ENCODE assay signal across 8 cellular contexts in genomic region chr1:156601892-156602291, GRCh38. TPM values are rescaled to one million over a fixed set of nuclear protein-coding genes. Genes with fewer than 3 reads are reported as not detected.
DNase-seq lines count a peak whose midpoint lies in the region; ATAC-seq and TF ChIP-seq lines count a peak whose summit lies in the region.

No MANE protein-coding gene starts in this region.

- peak overlapping the region; percentile 98; the same call in 1 of the 2 replicates for H3K9ac ChIP-seq in iPS-20b (ENCODE audit: low read depth, low read length)

- TF ChIP-seq CTCF in testis (IDR thresholded peaks at IDR 0.05) = no peak

- H3K4me1 ChIP-seq in iPS-20b (ENCODE audit: insufficient read depth, low read length) (0 out of 2 replicates have a peak, but pooled peaks cover 3% of the 10 kb centered on the region), testis (peaks cover 7% of the 10 kb centered on the region)

- peaks cover 24% of the 10 kb centered on the region for H3K36me3 ChIP-seq in iPS-20b (ENCODE audit: insufficient read depth, low read depth, low read length)
- H3K36me3 ChIP-seq in testis (ENCODE audit: low read depth, missing control alignments) = no peaks in the 10 kb centered on the region

- H3K9me3 Mint-ChIP-seq in activated naive CD4-positive, alpha-beta T cell treated with anti-CD3 and anti-CD28 coated beads for 36 hours = no peaks in the 10 kb centered on the region
- no peaks in the 10 kb centered on the region for H3K9me3 Mint-ChIP-seq in activated CD4-positive, alpha-beta memory T cell treated with anti-CD3 and anti-CD28 coated beads for 36 hours

- no peak for TF ChIP-seq POLR2A in testis (IDR thresholded peaks at IDR 0.05)

- H3K27ac ChIP-seq in iPS-20b (ENCODE audit: low read length) (peak overlapping the region; percentile 16), testis (peak overlapping the region; percentile 65 to 83)

- 46 to 49% methylated on average over 12 of the region's 12 CpGs for WGBS in testis, 2 donors

- no peaks in the 10 kb centered on the region for H3K27me3 Mint-ChIP-seq in activated naive CD4-positive, alpha-beta T cell treated with anti-CD3 and anti-CD28 coated beads for 36 hours (ENCODE audit: low read depth)
- H3K27me3 Mint-ChIP-seq in activated CD4-positive, alpha-beta memory T cell treated with anti-CD3 and anti-CD28 coated beads for 36 hours = no peaks in the 10 kb centered on the region

- H3K36me3 Mint-ChIP-seq in activated naive CD4-positive, alpha-beta T cell treated with anti-CD3 and anti-CD28 coated beads for 36 hours (ENCODE audit: low read depth) = peaks cover 22% of the 10 kb centered on the region
- peaks cover 18% of the 10 kb centered on the region for H3K36me3 Mint-ChIP-seq in activated CD4-positive, alpha-beta memory T cell treated with anti-CD3 and anti-CD28 coated beads for 36 hours

- H3K9me3 ChIP-seq in iPS-20b (ENCODE audit: insufficient read depth, low read depth, low read length) = no peaks in the 10 kb centered on the region
- H3K9me3 ChIP-seq in testis = no peaks in the 10 kb centered on the region

- ATAC-seq in GM21515 (IDR thresholded peaks at IDR 0.05; ENCODE audit: unreplicated experiment) = no peak
- ATAC-seq in HG03196 (IDR thresholded peaks at IDR 0.05; ENCODE audit: unreplicated experiment) = no peak

- H3K27me3 ChIP-seq in iPS-20b (ENCODE audit: insufficient read depth, low read length) (no peaks in the 10 kb centered on the region), testis (no peaks in the 10 kb centered on the region)

- CTCF ChIA-PET in activated naive CD4-positive, alpha-beta T cell treated with anti-CD3 and anti-CD28 coated beads for 36 hours (lab: Charles Lee) = interaction anchor here (0.6 to 1.5 kb wide), 8 partner anchors 10 to 76 kb away, joined by 4 to 8 read pairs (median 4); partner anchors contain the start of gene NAXE
- CTCF ChIA-PET in activated CD4-positive, alpha-beta memory T cell treated with anti-CD3 and anti-CD28 coated beads for 36 hours (lab: Charles Lee) = interaction anchor here (0.6 to 2.0 kb wide), 7 partner anchors 9 to 267 kb away, joined by 3 to 10 read pairs (median 3); partner anchors contain the start of gene MEF2D

- no peak for DNase-seq in activated naive CD4-positive, alpha-beta T cell treated with anti-CD3 and anti-CD28 coated beads for 36 hours
- DNase-seq in activated naive CD4-positive, alpha-beta T cell treated with Interleukin-2 at 50 U/mL for 16 hours = no peak
- no peak for DNase-seq in activated CD4-positive, alpha-beta memory T cell treated with anti-CD3 and anti-CD28 coated beads for 36 hours
- no peak for DNase-seq in testis
- DNase-seq in T-helper 9 cell = no peak

- H3K4me3 ChIP-seq in iPS-20b (ENCODE audit: low read length) (peak overlapping the region; percentile 100), testis (peak overlapping the region; percentile 62 to 81)

- intact Hi-C loops in activated naive CD4-positive, alpha-beta T cell treated with anti-CD3 and anti-CD28 coated beads for 36 hours (cut with micrococcal nuclease) = loop anchor here (1.0 to 2.0 kb wide), 6 partner anchors 11 to 146 kb away; partner anchors contain the start of genes MEF2D and NAXE
- intact Hi-C loops in activated CD4-positive, alpha-beta memory T cell treated with anti-CD3 and anti-CD28 coated beads for 36 hours (cut with micrococcal nuclease) = loop anchor here (1.0 to 5.0 kb wide), 3 partner anchors 11 to 145 kb away; partner anchors contain the start of genes MEF2D and NAXE
- intact Hi-C loops in testis (cut with DNase I; ENCODE audit: low total_unique reads) = loop anchor here (5.0 to 10.0 kb wide), 2 partner anchors 95 to 147 kb away; no protein-coding TSS in a partner anchor

- H3K27ac Mint-ChIP-seq in activated naive CD4-positive, alpha-beta T cell treated with anti-CD3 and anti-CD28 coated beads for 36 hours = peak overlapping the region; percentile 97
- H3K27ac Mint-ChIP-seq in activated CD4-positive, alpha-beta memory T cell treated with anti-CD3 and anti-CD28 coated beads for 36 hours = peak overlapping the region; percentile 95

- H3K4me3 Mint-ChIP-seq in activated naive CD4-positive, alpha-beta T cell treated with anti-CD3 and anti-CD28 coated beads for 36 hours = peak overlapping the region; percentile 91
- H3K4me3 Mint-ChIP-seq in activated CD4-positive, alpha-beta memory T cell treated with anti-CD3 and anti-CD28 coated beads for 36 hours = peak overlapping the region; percentile 94

- peaks cover 45% of the 10 kb centered on the region for H3K4me1 Mint-ChIP-seq in activated naive CD4-positive, alpha-beta T cell treated with anti-CD3 and anti-CD28 coated beads for 36 hours (ENCODE audit: low read depth)
- peaks cover 38% of the 10 kb centered on the region for H3K4me1 Mint-ChIP-seq in activated CD4-positive, alpha-beta memory T cell treated with anti-CD3 and anti-CD28 coated beads for 36 hours (ENCODE audit: low read depth)

- POLR2A ChIA-PET in activated CD4-positive, alpha-beta memory T cell treated with anti-CD3 and anti-CD28 coated beads for 36 hours (lab: Charles Lee) = interaction anchor here (0.6 to 2.2 kb wide), 5 partner anchors 10 to 145 kb away, joined by 3 to 19 read pairs (median 4); partner anchors contain the start of gene NAXE

RNA-seq across cellular contexts. Expression of gene GPATCH4, which starts 0.6 kb away (rescaled TPM):
- total RNA-seq in activated naive CD4-positive, alpha-beta T cell treated with anti-CD3 and anti-CD28 coated beads for 36 hours = 10 to 100 TPM; 37.5 to 38.3 TPM
- 10 to 100 TPM; 40.2 to 43.2 TPM for total RNA-seq in activated CD4-positive, alpha-beta memory T cell treated with anti-CD3 and anti-CD28 coated beads for 36 hours
- 10 to 100 TPM; 21.6 to 26.7 TPM for total RNA-seq in testis
- 18.5 TPM for polyA plus RNA-seq in testis (ENCODE audit: insufficient read depth, low read depth, low replicate concordance)

RNA-seq across cellular contexts. Expression of gene NAXE, which starts 10.3 kb away (rescaled TPM):
- total RNA-seq in activated naive CD4-positive, alpha-beta T cell treated with anti-CD3 and anti-CD28 coated beads for 36 hours = 10 to 100 TPM; 77.4 to 84.6 TPM
- total RNA-seq in activated CD4-positive, alpha-beta memory T cell treated with anti-CD3 and anti-CD28 coated beads for 36 hours = 10 to 100 TPM; 73.6 to 76.7 TPM
- 100 to 1,000 TPM; 142 to 200 TPM for total RNA-seq in testis
- 110 TPM for polyA plus RNA-seq in testis (ENCODE audit: insufficient read depth, low read depth, low replicate concordance)

RNA-seq across cellular contexts. Expression of gene HAPLN2, which starts 17.3 kb away (rescaled TPM):
- total RNA-seq in activated naive CD4-positive, alpha-beta T cell treated with anti-CD3 and anti-CD28 coated beads for 36 hours = under 1 TPM; 0.40 to 0.55 TPM
- total RNA-seq in activated CD4-positive, alpha-beta memory T cell treated with anti-CD3 and anti-CD28 coated beads for 36 hours = under 1 TPM; 0.21 to 0.34 TPM
- 1 to 10 TPM; 5.5 to 6.0 TPM for total RNA-seq in testis
- 1.5 TPM for polyA plus RNA-seq in testis (ENCODE audit: insufficient read depth, low read depth, low replicate concordance)

RNA-seq across cellular contexts. Expression of gene TTC24, which starts 22.4 kb away (rescaled TPM):
- total RNA-seq in activated naive CD4-positive, alpha-beta T cell treated with anti-CD3 and anti-CD28 coated beads for 36 hours = 1 to 10 TPM; 3.1 to 3.9 TPM
- total RNA-seq in activated CD4-positive, alpha-beta memory T cell treated with anti-CD3 and anti-CD28 coated beads for 36 hours = under 1 TPM; 0.51 to 0.90 TPM
- total RNA-seq in testis = not detected
- 0.38 TPM for polyA plus RNA-seq in testis (ENCODE audit: insufficient read depth, low read depth, low replicate concordance)

RNA-seq across cellular contexts. Expression of gene IQGAP3, which starts 29.5 kb away (rescaled TPM):
- 10 to 100 TPM in 1 of 2 experiments, 1 to 10 TPM in 1; 9.4 to 10.6 TPM for total RNA-seq in activated naive CD4-positive, alpha-beta T cell treated with anti-CD3 and anti-CD28 coated beads for 36 hours
- 10 to 100 TPM; 16.9 to 19.3 TPM for total RNA-seq in activated CD4-positive, alpha-beta memory T cell treated with anti-CD3 and anti-CD28 coated beads for 36 hours
- total RNA-seq in testis = 10 to 100 TPM in 1 of 2 donors, 1 to 10 TPM in 1; 8.2 to 13.4 TPM
- polyA plus RNA-seq in testis (ENCODE audit: insufficient read depth, low read depth, low replicate concordance) = 5.6 TPM

Comparison
In these comparisons a context has a peak if more than half of its experiments do, and no peak if none do; other contexts are left out.
1. RNA of gene HAPLN2, which starts 17.3 kb away (total RNA-seq): 5.5 to 6.0 TPM in testis; 0.40 to 0.55 TPM in activated naive CD4-positive, alpha-beta T cell treated with anti-CD3 and anti-CD28 coated beads for 36 hours and 0.21 to 0.34 TPM in activated CD4-positive, alpha-beta memory T cell treated with anti-CD3 and anti-CD28 coated beads for 36 hours; every median in the first group is over 4 times any median in the second.